ENCODE assay signal across 28 cellular contexts in genomic region chr5:179461576-179461975, GRCh38.
"Had no signal": no experiment of that assay in that cellular context is flagged by ENCODE, and none has a peak within 500 bp of the region (broad histone marks: within the 10 kb centered on the region; RNA-seq: fewer than 3 reads in every experiment).

No MANE protein-coding gene starts in this region.

- H3K9ac ChIP-seq: neural progenitor cell had no signal

- H3K27ac Mint-ChIP-seq: naive B cell; naive thymus-derived CD8-positive, alpha-beta T cell; natural killer cell treated with Interleukin-12 subunit alpha and Interleukin-12 subunit beta and Interleukin-15 and Interleukin-18, amount 100 ng/mL, for 72 hours; neural progenitor cell; progenitor cell of endocrine pancreas; stimulated activated naive CD8-positive, alpha-beta T cell treated with anti-CD3 and anti-CD28 coated beads, Interleukin-15, Interleukin-2, amounts not matched to agents 100 ng/mL and 50 ng/mL, for 24 hours had no signal

- H3K36me3 Mint-ChIP-seq: natural killer cell treated with Interleukin-12 subunit alpha and Interleukin-12 subunit beta and Interleukin-15 and Interleukin-18, amount 100 ng/mL, for 72 hours; neural progenitor cell had no signal

- H3K4me1 Mint-ChIP-seq: naive B cell; naive thymus-derived CD8-positive, alpha-beta T cell; stimulated activated naive B cell treated with anti-CD40 and anti-IgM and Interleukin-4, amounts not matched to agents 10 μg/mL and 1 μg/mL and 100 μg/mL, for 72 hours had no signal

- H3K36me3 ChIP-seq: neural progenitor cell, neutrophil, pancreas, right lobe of liver, sigmoid colon, stomach, thoracic aorta, thyroid gland, tibial nerve, upper lobe of left lung, uterus had no signal

- H3K4me3 ChIP-seq: neural progenitor cell, pancreas, psoas muscle, right lobe of liver, sigmoid colon, stomach, thoracic aorta, thyroid gland, tibial nerve, upper lobe of left lung, uterus had no signal

- DNase-seq: naive B cell; naive thymus-derived CD8-positive, alpha-beta T cell; nucleus accumbens; pancreas; psoas muscle; right cardiac atrium; right lobe of liver; small intestine; stimulated activated CD4-positive, alpha-beta T cell treated with anti-CD3 and anti-CD28 coated beads, Interleukin-15, amount 100 ng/mL, for 24 hours; stimulated activated CD4-positive, alpha-beta T cell treated with anti-CD3 and anti-CD28 coated beads, Interleukin-2, amount 100 ng/mL, for 24 hours; stimulated activated CD4-positive, alpha-beta T cell treated with anti-CD3 and anti-CD28 coated beads, Interleukin-2, amount 100 ng/mL, for 48 hours; stimulated activated CD4-positive, alpha-beta T cell treated with anti-CD3 and anti-CD28 coated beads, Interleukin-4, amount 100 ng/mL, for 4 hours; stimulated activated CD8-positive, alpha-beta memory T cell treated with anti-CD3 and anti-CD28 coated beads, Interleukin-4, amount 100 ng/mL, for 48 hours; stimulated activated naive B cell treated with anti-CD40 and anti-IgM and Interleukin-4, amounts not matched to agents 10 μg/mL and 1 μg/mL and 100 μg/mL, for 72 hours; stimulated activated naive CD4-positive, alpha-beta T cell treated with Interleukin-2 at 50 U/mL for 16 hours; stomach; thyroid gland; trophoblast cell; upper lobe of left lung; uterus had no signal

- H3K27me3 ChIP-seq: neural progenitor cell, neutrophil, pancreas, right lobe of liver, thyroid gland, tibial nerve, upper lobe of left lung, uterus had no signal

- FAIRE-seq: pancreas, small intestine had no signal

- ATAC-seq: naive thymus-derived CD8-positive, alpha-beta T cell; pancreas; psoas muscle; right cardiac atrium; right lobe of liver; stimulated activated naive B cell treated with anti-CD40 and anti-IgM and Interleukin-4, amounts not matched to agents 10 μg/mL and 1 μg/mL and 100 μg/mL, for 72 hours had no signal

- H3K4me3 Mint-ChIP-seq: naive B cell; naive thymus-derived CD8-positive, alpha-beta T cell; natural killer cell treated with Interleukin-12 subunit alpha and Interleukin-12 subunit beta and Interleukin-15 and Interleukin-18, amount 100 ng/mL, for 72 hours; neural progenitor cell; stimulated activated naive B cell treated with anti-CD40 and anti-IgM and Interleukin-4, amounts not matched to agents 10 μg/mL and 1 μg/mL and 100 μg/mL, for 72 hours; stimulated activated naive CD8-positive, alpha-beta T cell treated with anti-CD3 and anti-CD28 coated beads, Interleukin-15, Interleukin-2, amounts not matched to agents 100 ng/mL and 50 ng/mL, for 24 hours had no signal

- H2AFZ ChIP-seq: neural progenitor cell had no signal

- H3K27ac ChIP-seq: neural progenitor cell, neutrophil, pancreas, psoas muscle, right lobe of liver, sigmoid colon, stomach, thoracic aorta, thyroid gland, tibial nerve, upper lobe of left lung, uterus had no signal

- H3K9me3 ChIP-seq: neutrophil, pancreas, psoas muscle, right lobe of liver, sigmoid colon, thoracic aorta, thyroid gland, upper lobe of left lung had no signal

- H3K4me1 ChIP-seq: neural progenitor cell, pancreas, psoas muscle, right lobe of liver, sigmoid colon, stomach, thyroid gland, tibial nerve, upper lobe of left lung, uterus had no signal

- H3K4me2 ChIP-seq: neural progenitor cell had no signal
